1 cellular context compared by ENCODE assay signal in genomic region chr11:2415601-2416380, GRCh38.
TF ChIP-seq lines count a peak whose summit lies in the region.

No MANE protein-coding gene starts in this region.

TF ChIP-seq in GM12878, 131 proteins besides CTCF, POLR2A, EP300 and RAD21:
- TF ChIP-seq POU2F2 (IDR thresholded peaks at IDR 0.05; ENCODE audit: borderline replicate concordance, low read depth, low read length) (no peak), ZNF687 (IDR thresholded peaks at IDR 0.05) (no peak), USF2 (IDR thresholded peaks at IDR 0.05; ENCODE audit: borderline replicate concordance, low read depth, low read length) (no peak), IRF4 (IDR thresholded peaks at IDR 0.05; ENCODE audit: low read depth, low read length) (no peak), E2F8 (IDR thresholded peaks at IDR 0.05; ENCODE audit: low read depth, partially characterized antibody) (no peak), IKZF2 (IDR thresholded peaks at IDR 0.05) (no peak), ATF2 (IDR thresholded peaks at IDR 0.05; ENCODE audit: low read length) (no peak), ZBTB11 (CRISPR knock-in tag; IDR thresholded peaks at IDR 0.05) (no peak), SRF (IDR thresholded peaks at IDR 0.05; ENCODE audit: low read depth in 2 of 2, low read length in 2 of 2) (no peak), NR2C2 (IDR thresholded peaks at IDR 0.05; ENCODE audit: borderline replicate concordance, control insufficient read depth, insufficient read length, low read depth) (no peak), KDM1A (IDR thresholded peaks at IDR 0.05; ENCODE audit: borderline replicate concordance) (no peak), ZNF592 (IDR thresholded peaks at IDR 0.05) (no peak), ASH2L (IDR thresholded peaks at IDR 0.05; ENCODE audit: borderline replicate concordance, low read depth) (no peak), RB1 (IDR thresholded peaks at IDR 0.05; ENCODE audit: borderline replicate concordance) (no peak)
